In genomic region chr3:129439817-129440647, GRCh38 we compare ENCODE assay signal across 1 cellular context.
TF ChIP-seq lines count a peak whose summit lies in the region.

IFT122 (plus strand) TSS chr3:129440224; CDS start chr3:129440331, 107 bp downstream.
MBD4 (minus strand) TSS chr3:129439948; CDS start chr3:129439833, 115 bp downstream.

TF ChIP-seq in K562, 482 proteins besides CTCF, POLR2A, EP300 and RAD21 (continued from another document and continues in another):
- TF ChIP-seq TBP (optimal IDR thresholded peaks at IDR 0.05; ENCODE audit: low read depth, low read length) (peak; percentile 77), CBX1 (IDR thresholded peaks at IDR 0.05; ENCODE audit: low read depth) (0 out of 2 replicates have a peak, but pooled peaks have one; percentile 40), ADNP (tag; IDR thresholded peaks at IDR 0.05) (no peak), HDAC8 (tag; IDR thresholded peaks at IDR 0.05) (no peak), ZNF57 (CRISPR knock-in tag; IDR thresholded peaks at IDR 0.05) (no peak), RNF2 (IDR thresholded peaks at IDR 0.05) (no peak), HMGN3 (IDR thresholded peaks at IDR 0.05; ENCODE audit: borderline replicate concordance, extremely low read depth, insufficient read length, low read depth, low read length) (peak; percentile 67), ZNF507 (tag; conservative IDR thresholded peaks at IDR 0.05) (no peak), SRSF3 (IDR thresholded peaks at IDR 0.05; ENCODE audit: insufficient read depth, low read length) (no peak), FOXK1 (CRISPR knock-in tag; IDR thresholded peaks at IDR 0.05; ENCODE audit: borderline replicate concordance) (0 out of 2 replicates have a peak, but pooled peaks have one; percentile 43), E4F1 (CRISPR knock-in tag; IDR thresholded peaks at IDR 0.05; ENCODE audit: borderline replicate concordance) (peak; percentile 94), TRIM24 (IDR thresholded peaks at IDR 0.05) (0 out of 4 replicates have a peak, but pooled peaks of 1 of the 2 experiments have one; percentile 39), GATA2 (CRISPR knock-in tag; IDR thresholded peaks at IDR 0.05) (no peak), BRCA1 (IDR thresholded peaks at IDR 0.05) (no peak), BRCA1 (CRISPR knock-in tag; IDR thresholded peaks at IDR 0.05) (no peak), PKNOX1 (IDR thresholded peaks at IDR 0.05) (peak; percentile 60), NR1H2 (CRISPR knock-in tag; IDR thresholded peaks at IDR 0.05) (no peak), ASH1L (IDR thresholded peaks at IDR 0.05; ENCODE audit: borderline replicate concordance, low read depth, partially characterized antibody) (no peak), SRSF7 (optimal IDR thresholded peaks at IDR 0.05; ENCODE audit: low read depth, low read length) (no peak), SFPQ (IDR thresholded peaks at IDR 0.05; ENCODE audit: low read depth, low read length) (no peak), THRA (IDR thresholded peaks at IDR 0.05) (no peak), CBFA2T2 (conservative IDR thresholded peaks at IDR 0.05) (no peak), HOMEZ (CRISPR knock-in tag; IDR thresholded peaks at IDR 0.05) (no peak), TSHZ1 (CRISPR knock-in tag; IDR thresholded peaks at IDR 0.05) (no peak), ZNF668 (CRISPR knock-in tag; IDR thresholded peaks at IDR 0.05) (no peak), THAP12 (CRISPR knock-in tag; IDR thresholded peaks at IDR 0.05) (peak; percentile 84), ZFP91 (CRISPR knock-in tag; IDR thresholded peaks at IDR 0.05) (no peak), CHD4 (IDR thresholded peaks at IDR 0.05; ENCODE audit: insufficient read depth, insufficient replicate concordance, low read depth, low read length, poor library complexity, severe bottlenecking) (no peak), YY1 (IDR thresholded peaks at IDR 0.05; ENCODE audit: borderline replicate concordance in 1 of 3, control insufficient read depth in 1 of 3, extremely low read depth in 1 of 3, insufficient read depth in 3 of 3, insufficient read length in 1 of 3, insufficient replicate concordance in 2 of 3, low read depth in 1 of 3, low read length in 2 of 3) (peak; percentile 53 to 92 (median 90)), SLC30A9 (CRISPR knock-in tag; IDR thresholded peaks at IDR 0.05) (no peak), DMBX1 (CRISPR knock-in tag; IDR thresholded peaks at IDR 0.05; ENCODE audit: borderline replicate concordance) (0 out of 2 replicates have a peak, but pooled peaks have one; percentile 45), EGR1 (conservative IDR thresholded peaks at IDR 0.05) (peak; percentile 97), HOXB6 (CRISPR knock-in tag; IDR thresholded peaks at IDR 0.05; ENCODE audit: borderline replicate concordance) (no peak; the same call in 1 of the 2 replicates), SAFB (IDR thresholded peaks at IDR 0.05; ENCODE audit: borderline replicate concordance, low read depth, low read length) (peak; percentile 5; the same call in 1 of the 2 replicates), FOXJ3 (CRISPR knock-in tag; IDR thresholded peaks at IDR 0.05) (no peak), HNRNPLL (IDR thresholded peaks at IDR 0.05; ENCODE audit: low read depth, low read length, poor library complexity, severe bottlenecking) (peak; percentile 68), ZBTB26 (CRISPR knock-in tag; IDR thresholded peaks at IDR 0.05) (no peak), NCOA1 (IDR thresholded peaks at IDR 0.05; ENCODE audit: low read depth) (no peak), ZNF184 (CRISPR knock-in tag; IDR thresholded peaks at IDR 0.05) (no peak), USF1 (CRISPR knock-in tag; IDR thresholded peaks at IDR 0.05) (no peak), ZNF41 (CRISPR knock-in tag; conservative IDR thresholded peaks at IDR 0.05) (no peak), ZNF12 (CRISPR knock-in tag; IDR thresholded peaks at IDR 0.05) (no peak), POLR2AphosphoS5 (IDR thresholded peaks at IDR 0.05; ENCODE audit: control insufficient read depth, insufficient read depth, low read depth, low read length) (peak; percentile 76)
